Comparison of ENCODE assay signal across 10 cellular contexts in the genomic region with DNA sequence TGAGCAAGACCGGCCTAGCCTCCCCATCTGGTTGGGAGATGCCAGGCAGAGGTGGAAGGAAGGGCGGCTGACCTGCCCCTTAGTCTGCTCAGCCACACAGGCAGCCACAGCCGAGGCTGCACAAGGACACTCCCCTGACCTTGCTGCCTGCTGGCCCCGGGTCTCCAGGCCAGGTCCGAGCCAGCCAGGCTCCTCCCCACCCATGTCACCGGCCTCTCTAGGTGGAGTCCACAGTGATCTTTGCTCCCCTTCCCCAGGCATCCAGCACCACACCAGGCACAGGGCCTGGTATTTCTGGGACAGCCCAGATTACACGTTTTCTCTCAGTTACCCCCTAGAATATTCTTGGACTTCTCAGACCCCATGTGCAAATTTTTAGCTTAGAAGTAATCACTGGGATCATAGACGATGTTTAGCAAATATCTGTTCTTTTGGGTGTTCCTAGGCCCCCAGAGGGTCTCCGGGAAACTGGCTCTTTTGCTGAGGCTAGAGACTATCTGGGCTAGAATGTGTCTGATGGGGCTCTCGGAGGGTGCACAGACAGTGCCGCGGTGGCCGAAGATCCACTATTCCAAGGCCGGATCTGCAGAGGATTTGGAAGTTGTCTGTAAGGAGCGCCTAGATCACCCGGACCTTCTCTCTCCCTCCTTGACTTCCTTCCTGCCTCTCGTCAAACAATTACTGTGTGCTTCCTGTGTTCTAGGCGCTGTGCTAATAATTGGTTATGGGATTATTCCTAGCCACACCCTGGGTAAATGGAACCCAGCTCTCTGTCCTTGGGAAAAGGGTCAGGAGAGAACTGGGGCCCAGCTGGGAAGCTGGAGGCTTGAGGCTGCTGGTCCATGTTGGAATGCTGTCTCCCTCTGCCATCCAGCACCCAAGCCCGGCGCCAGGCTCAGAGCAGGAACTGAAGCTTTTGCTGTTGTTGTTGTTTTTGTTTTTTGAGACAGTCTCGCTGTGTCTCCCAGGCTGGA. TPM values are rescaled to one million over a fixed set of nuclear protein-coding genes. Genes with fewer than 3 reads are reported as not detected.
A peak's percentile ranks its signal among the peaks of the same experiment; 100 is the strongest.
DNase-seq lines count a peak whose midpoint lies in the region; ATAC-seq lines count a peak whose summit lies in the region.
"Had no signal": no experiment of that assay in that cellular context is flagged by ENCODE, and none has a peak within 500 bp of the region (broad histone marks: within the 10 kb centered on the region; RNA-seq: fewer than 3 reads in every experiment).

No MANE protein-coding gene starts in this region.

- H3K36me3 Mint-ChIP-seq in T-cell (peaks cover 18% of the 10 kb centered on the region), immature natural killer cell (peaks cover 4 to 13% (median 7%) of the 10 kb centered on the region in 3 donors)
- peaks cover 65% of the 10 kb centered on the region for H3K36me3 Mint-ChIP-seq in stimulated activated effector memory CD8-positive, alpha-beta T cell treated with anti-CD3 and anti-CD28 coated beads, Interleukin-12 subunit alpha, Interleukin-12 subunit beta, amount 100 ng/mL, for 72 hours
- peaks cover 19% of the 10 kb centered on the region for H3K36me3 Mint-ChIP-seq in activated T-helper 1 cell treated with anti-CD3 and anti-CD28 coated beads, Interleukin-12 subunit alpha, Interleukin-12 subunit beta, Interleukin-2, Interleukin-4 antibody, amounts not matched to agents 30 ng/mL and 10 ng/mL and 1 ng/mL, durations not matched to agents 14 hours and 24 hours and 36 hours (ENCODE audit: low read depth)

- DNase-seq in NCI-H82 (lab: John Stamatoyannopoulos, UW): peak; percentile 26
- DNase-seq in NCI-H82 treated with DMSO at 0.1 percent for 48 hours (lab: John Stamatoyannopoulos, UW; ENCODE audit: unreplicated experiment): no peak
- no peak for DNase-seq in T-cell
- DNase-seq in immature natural killer cell: no peak
- no peak for DNase-seq in stimulated activated effector memory CD8-positive, alpha-beta T cell treated with anti-CD3 and anti-CD28 coated beads, Interleukin-12 subunit alpha, Interleukin-12 subunit beta, amount 100 ng/mL, for 72 hours (ENCODE audit: low spot score in 2 of 2)
- no peak for DNase-seq in activated T-helper 1 cell treated with anti-CD3 and anti-CD28 coated beads, Interleukin-12 subunit alpha, Interleukin-12 subunit beta, Interleukin-2, Interleukin-4 antibody, amounts not matched to agents 30 ng/mL and 10 ng/mL and 1 ng/mL, durations not matched to agents 14 hours and 24 hours and 36 hours (ENCODE audit: low spot score)
- DNase-seq: kidney glomerular epithelial cell, NCI-H345 had no signal

- H3K4me1 Mint-ChIP-seq in T-cell (peaks cover 44 to 47% (median 45%) of the 10 kb centered on the region in 3 donors), immature natural killer cell (peaks cover 41 to 44% of the 10 kb centered on the region in 2 donors)
- H3K4me1 Mint-ChIP-seq in stimulated activated effector memory CD8-positive, alpha-beta T cell treated with anti-CD3 and anti-CD28 coated beads, Interleukin-12 subunit alpha, Interleukin-12 subunit beta, amount 100 ng/mL, for 72 hours: peaks cover 46% of the 10 kb centered on the region
- H3K4me1 Mint-ChIP-seq in activated T-helper 1 cell treated with anti-CD3 and anti-CD28 coated beads, Interleukin-12 subunit alpha, Interleukin-12 subunit beta, Interleukin-2, Interleukin-4 antibody, amounts not matched to agents 30 ng/mL and 10 ng/mL and 1 ng/mL, durations not matched to agents 14 hours and 24 hours and 36 hours (ENCODE audit: low read depth): peaks cover 24% of the 10 kb centered on the region

- ATAC-seq in T-cell (replicated peaks in 1 of 4): peak in 1 of 4 experiments; percentile 22
- ATAC-seq in stimulated activated effector memory CD8-positive, alpha-beta T cell treated with anti-CD3 and anti-CD28 coated beads, Interleukin-12 subunit alpha, Interleukin-12 subunit beta, amount 100 ng/mL, for 72 hours: peak; percentile 1
- no peak for ATAC-seq in HG03108 (IDR thresholded peaks at IDR 0.05; ENCODE audit: unreplicated experiment)
- no peak for ATAC-seq in GM21825 (IDR thresholded peaks at IDR 0.05; ENCODE audit: unreplicated experiment)

- intact Hi-C loops in activated T-helper 1 cell treated with anti-CD3 and anti-CD28 coated beads, Interleukin-12 subunit alpha, Interleukin-12 subunit beta, Interleukin-2, Interleukin-4 antibody, amounts not matched to agents 30 ng/mL and 10 ng/mL and 1 ng/mL, durations not matched to agents 14 hours and 24 hours and 36 hours (cut with micrococcal nuclease): loop anchor here (10.0 kb wide), 1 partner anchor 1566 kb away; a partner anchor contains a TSS

- CTCF ChIA-PET in T-cell (lab: Charles Lee): no interaction called here

- H3K27me3 Mint-ChIP-seq in T-cell (no peaks in the 10 kb centered on the region), immature natural killer cell (ENCODE audit: low read depth in 3 of 3) (peaks cover 31 to 45% (median 35%) of the 10 kb centered on the region in 3 donors)
- H3K27me3 Mint-ChIP-seq in activated T-helper 1 cell treated with anti-CD3 and anti-CD28 coated beads, Interleukin-12 subunit alpha, Interleukin-12 subunit beta, Interleukin-2, Interleukin-4 antibody, amounts not matched to agents 30 ng/mL and 10 ng/mL and 1 ng/mL, durations not matched to agents 14 hours and 24 hours and 36 hours (ENCODE audit: insufficient read depth): no peaks in the 10 kb centered on the region

- H3K9me3 Mint-ChIP-seq in T-cell (no peaks in the 10 kb centered on the region), immature natural killer cell (peaks cover 0 to 4% (median 2%) of the 10 kb centered on the region in 6 donors)
- no peaks in the 10 kb centered on the region for H3K9me3 Mint-ChIP-seq in stimulated activated effector memory CD8-positive, alpha-beta T cell treated with anti-CD3 and anti-CD28 coated beads, Interleukin-12 subunit alpha, Interleukin-12 subunit beta, amount 100 ng/mL, for 72 hours
- H3K9me3 Mint-ChIP-seq in activated T-helper 1 cell treated with anti-CD3 and anti-CD28 coated beads, Interleukin-12 subunit alpha, Interleukin-12 subunit beta, Interleukin-2, Interleukin-4 antibody, amounts not matched to agents 30 ng/mL and 10 ng/mL and 1 ng/mL, durations not matched to agents 14 hours and 24 hours and 36 hours: no peaks in the 10 kb centered on the region

- H3K4me3 Mint-ChIP-seq in T-cell (peak overlapping the region; percentile 5 to 60 (median 32)), immature natural killer cell (peak overlapping the region; percentile 43 to 70 (median 58))
- peak overlapping the region; percentile 49 for H3K4me3 Mint-ChIP-seq in stimulated activated effector memory CD8-positive, alpha-beta T cell treated with anti-CD3 and anti-CD28 coated beads, Interleukin-12 subunit alpha, Interleukin-12 subunit beta, amount 100 ng/mL, for 72 hours
- H3K4me3 Mint-ChIP-seq in activated T-helper 1 cell treated with anti-CD3 and anti-CD28 coated beads, Interleukin-12 subunit alpha, Interleukin-12 subunit beta, Interleukin-2, Interleukin-4 antibody, amounts not matched to agents 30 ng/mL and 10 ng/mL and 1 ng/mL, durations not matched to agents 14 hours and 24 hours and 36 hours: no peak overlapping the region

- POLR2A ChIA-PET in T-cell (lab: Charles Lee): interaction anchor here in 1 of 2 donors (0.6 kb wide), 1 partner anchor 84 kb away, joined by 3 read pairs; no protein-coding TSS in a partner anchor

- H3K27ac Mint-ChIP-seq in T-cell (peak overlapping the region; percentile 88 to 96), immature natural killer cell (peak overlapping the region in 4 of 6 donors; percentile 46 to 88 (median 70))
- H3K27ac Mint-ChIP-seq in stimulated activated effector memory CD8-positive, alpha-beta T cell treated with anti-CD3 and anti-CD28 coated beads, Interleukin-12 subunit alpha, Interleukin-12 subunit beta, amount 100 ng/mL, for 72 hours: peak overlapping the region; percentile 88
- no peak overlapping the region for H3K27ac Mint-ChIP-seq in activated T-helper 1 cell treated with anti-CD3 and anti-CD28 coated beads, Interleukin-12 subunit alpha, Interleukin-12 subunit beta, Interleukin-2, Interleukin-4 antibody, amounts not matched to agents 30 ng/mL and 10 ng/mL and 1 ng/mL, durations not matched to agents 14 hours and 24 hours and 36 hours

RNA-seq across cellular contexts. Expression of a gene that starts 46.9 kb away (rescaled TPM):
- total RNA-seq in T-cell: 100 to 1,000 TPM in 1 of 5 donors, 10 to 100 TPM in 4; 40.6 to 102 (median 53.3) TPM
- polyA plus RNA-seq in immature natural killer cell: 10 to 100 TPM; 31.6 to 62.3 (median 59.0) TPM
- 235 and 247 TPM in 2 replicates for total RNA-seq in activated T-helper 1 cell treated with anti-CD3 and anti-CD28 coated beads, Interleukin-12 subunit alpha, Interleukin-12 subunit beta, Interleukin-2, Interleukin-4 antibody, amounts not matched to agents 30 ng/mL and 10 ng/mL and 1 ng/mL, durations not matched to agents 14 hours and 24 hours and 36 hours
